In genomic region chr12:25434493-25434892, GRCh38 we compare ENCODE assay signal across 1 cellular context.
TF ChIP-seq lines count a peak whose summit lies in the region.

No MANE protein-coding gene starts in this region.

TF ChIP-seq in IMR-90, 13 proteins besides CTCF, POLR2A, EP300 and RAD21 (continued from another document):
- TF ChIP-seq FOS (IDR thresholded peaks at IDR 0.05; ENCODE audit: low read depth, low read length) (no peak), USF2 (IDR thresholded peaks at IDR 0.05; ENCODE audit: low read depth, low read length) (no peak), RCOR1 (IDR thresholded peaks at IDR 0.05; ENCODE audit: insufficient replicate concordance, low read length) (no peak)
TF ChIP-seq in IMR-90: peak in this region for 0.
